ENCODE assay signal across 21 cellular contexts in genomic region chr7:92253251-92253650, GRCh38.
"Had no signal": no experiment of that assay in that cellular context is flagged by ENCODE, and none has a peak within 500 bp of the region (broad histone marks: within the 10 kb centered on the region; RNA-seq: fewer than 3 reads in every experiment).

No MANE protein-coding gene starts in this region.

- H3K4me3 ChIP-seq: adrenal gland, cardiac muscle cell, neural progenitor cell, ovary, spleen, transverse colon had no signal

- H2AFZ ChIP-seq: neural progenitor cell had no signal

- H3K9me3 ChIP-seq: adrenal gland, ovary, transverse colon had no signal

- ATAC-seq: activated CD4-positive, alpha-beta T cell treated with anti-CD3 and anti-CD28 coated beads for 36 hours; activated naive CD4-positive, alpha-beta T cell treated with anti-CD3 and anti-CD28 coated beads, Interleukin-2, amount 50 U/mL, for 72 hours; naive thymus-derived CD4-positive, alpha-beta T cell; stimulated activated memory B cell treated with anti-CD40 and anti-IgM and Interleukin-4, amounts not matched to agents 10 μg/mL and 1 μg/mL and 100 μg/mL, for 72 hours; WTC11 had no signal

- H3K4me3 Mint-ChIP-seq: activated CD4-positive, alpha-beta memory T cell treated with anti-CD3 and anti-CD28 coated beads for 36 hours; activated CD4-positive, alpha-beta T cell treated with anti-CD3 and anti-CD28 coated beads for 36 hours; activated T-helper 1 cell treated with anti-CD3 and anti-CD28 coated beads, Interleukin-12 subunit alpha, Interleukin-12 subunit beta, Interleukin-2, Interleukin-4 antibody, amounts not matched to agents 30 ng/mL and 10 ng/mL and 1 ng/mL, durations not matched to agents 14 hours and 24 hours and 36 hours; memory B cell; neural progenitor cell; stimulated activated memory B cell treated with anti-CD40 and anti-IgM and Interleukin-4, amounts not matched to agents 10 μg/mL and 1 μg/mL and 100 μg/mL, for 72 hours; WTC11 had no signal

- H3K27me3 Mint-ChIP-seq: activated CD4-positive, alpha-beta memory T cell treated with anti-CD3 and anti-CD28 coated beads for 36 hours; activated CD4-positive, alpha-beta T cell treated with anti-CD3 and anti-CD28 coated beads for 36 hours; memory B cell; naive thymus-derived CD4-positive, alpha-beta T cell; stimulated activated memory B cell treated with anti-CD40 and anti-IgM and Interleukin-4, amounts not matched to agents 10 μg/mL and 1 μg/mL and 100 μg/mL, for 72 hours had no signal

- H3K27me3 ChIP-seq: adrenal gland, cardiac muscle cell, neural progenitor cell, ovary, spleen, transverse colon had no signal

- H3K27ac Mint-ChIP-seq: activated CD4-positive, alpha-beta memory T cell treated with anti-CD3 and anti-CD28 coated beads for 36 hours; activated CD4-positive, alpha-beta T cell treated with anti-CD3 and anti-CD28 coated beads for 36 hours; activated T-helper 1 cell treated with anti-CD3 and anti-CD28 coated beads, Interleukin-12 subunit alpha, Interleukin-12 subunit beta, Interleukin-2, Interleukin-4 antibody, amounts not matched to agents 30 ng/mL and 10 ng/mL and 1 ng/mL, durations not matched to agents 14 hours and 24 hours and 36 hours; memory B cell; naive thymus-derived CD4-positive, alpha-beta T cell; neural progenitor cell; stimulated activated memory B cell treated with anti-CD40 and anti-IgM and Interleukin-4, amounts not matched to agents 10 μg/mL and 1 μg/mL and 100 μg/mL, for 72 hours had no signal

- H3K36me3 ChIP-seq: adrenal gland, cardiac muscle cell, neural progenitor cell, ovary, transverse colon had no signal

- DNase-seq: activated CD4-positive, alpha-beta memory T cell treated with anti-CD3 and anti-CD28 coated beads for 36 hours; activated CD4-positive, alpha-beta T cell treated with anti-CD3 and anti-CD28 coated beads for 36 hours; activated gamma-delta T cell treated with Interleukin-2 at 50 U/mL for 16 hours; activated T-cell treated with anti-CD3 and anti-CD28 coated beads for 4 hours; adrenal gland; foreskin fibroblast; kidney glomerular epithelial cell; left ventricle myocardium superior; naive thymus-derived CD4-positive, alpha-beta T cell; ovary; spleen; stimulated activated CD4-positive, alpha-beta T cell treated with anti-CD3 and anti-CD28 coated beads, Interleukin-4, amount 100 ng/mL, for 4 hours; transverse colon had no signal

- H3K4me2 ChIP-seq: neural progenitor cell had no signal

- H3K27ac ChIP-seq: adrenal gland, cardiac muscle cell, epithelial cell of prostate, neural progenitor cell, ovary, spleen, transverse colon had no signal
